Comparison of ENCODE assay signal across 8 cellular contexts in the genomic region with DNA sequence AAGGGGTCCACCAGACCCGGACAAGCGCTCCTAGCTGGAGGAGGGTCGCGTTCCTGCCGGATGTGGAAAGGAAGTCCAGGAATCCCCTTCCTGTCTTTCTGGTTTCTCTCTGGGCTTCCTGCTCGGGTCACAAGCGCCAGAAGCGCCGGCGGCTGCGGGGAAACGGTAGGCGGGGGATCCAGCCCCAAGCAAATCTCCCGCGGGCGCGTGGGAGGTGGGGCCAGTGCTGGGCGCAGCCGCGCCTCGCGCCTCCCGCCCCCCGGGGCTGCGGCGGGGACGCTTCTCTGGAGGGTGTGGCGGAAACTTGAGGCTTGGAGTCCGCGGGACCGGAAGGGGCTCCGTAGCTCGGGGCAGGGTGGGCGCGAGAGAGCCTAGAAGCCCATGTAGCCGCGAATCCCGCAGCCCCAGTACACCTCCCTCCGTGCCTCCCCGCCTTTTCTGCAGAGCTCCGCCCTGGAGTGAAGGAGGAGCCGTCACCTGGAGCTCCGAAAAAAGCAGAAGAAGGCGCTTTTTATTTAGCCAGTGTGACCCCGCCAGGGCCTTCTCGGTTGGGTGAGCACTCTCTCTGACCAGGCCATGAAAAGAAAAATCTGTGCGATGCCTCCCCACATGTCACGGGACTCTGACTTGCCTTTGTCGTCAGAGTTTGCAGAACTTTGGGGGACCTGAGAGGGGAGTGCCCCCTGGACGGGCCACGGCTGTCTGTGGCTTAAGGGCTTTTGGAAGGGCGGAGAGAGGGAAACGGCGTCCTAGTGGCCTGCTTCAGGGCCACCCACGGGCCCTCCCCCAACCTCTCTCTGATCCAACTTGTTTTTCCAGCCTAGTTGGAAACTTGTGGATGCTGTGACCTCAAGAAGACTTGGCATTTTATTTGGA. TPM values are rescaled to one million over a fixed set of nuclear protein-coding genes. Genes with fewer than 3 reads are reported as not detected.
DNase-seq lines count a peak whose midpoint lies in the region; ATAC-seq and TF ChIP-seq lines count a peak whose summit lies in the region.

No MANE protein-coding gene starts in this region.

- H3K4me1 ChIP-seq in gastroesophageal sphincter (peaks cover 0 to 37% (median 8%) of the 10 kb centered on the region in 3 donors), suprapubic skin (peaks cover 38% of the 10 kb centered on the region)

- peak; percentile 57 for ATAC-seq in GM21786 (IDR thresholded peaks at IDR 0.05; ENCODE audit: unreplicated experiment)
- ATAC-seq in gastroesophageal sphincter, result peak; percentile 94

- WGBS in gastroesophageal sphincter (ENCODE audit: low coverage in 1 of 2), 2 donors, result 0% methylated on average over 6 of the region's 55 CpGs
- 0% methylated on average over 23 of the region's 55 CpGs for WGBS in suprapubic skin

- DNase-seq in EH (ENCODE audit: low read depth) (peak; percentile 83), KG1 (lab: John Stamatoyannopoulos, UW) (peak; percentile 82), SIG-M5 (lab: John Stamatoyannopoulos, UW) (peak; percentile 58), nucleus accumbens (lab: John Stamatoyannopoulos, UW) (peak in 40 of 56 donors; percentile 10 to 80 (median 40)), suprapubic skin (ENCODE audit: low spot score in 2 of 2) (peak; percentile 81 to 88)
- peak; percentile 87 for DNase-seq in activated gamma-delta T cell treated with anti-CD3 and anti-CD28 coated beads, Interleukin-2, amount 50 U/mL, for 16 hours (ENCODE audit: low read depth)

- H3K36me3 ChIP-seq in gastroesophageal sphincter (no peaks in the 10 kb centered on the region), suprapubic skin (no peaks in the 10 kb centered on the region)

- TF ChIP-seq POLR2A in gastroesophageal sphincter (IDR thresholded peaks at IDR 0.05) (peak; percentile 52 to 58), suprapubic skin (IDR thresholded peaks at IDR 0.05) (peak in 1 of 2 donors; percentile 69)

- H3K4me3 ChIP-seq in gastroesophageal sphincter (peak overlapping the region; percentile 66 to 75), suprapubic skin (peak overlapping the region; percentile 65)

- no peaks in the 10 kb centered on the region for H3K9me3 ChIP-seq in gastroesophageal sphincter
- no peaks in the 10 kb centered on the region for H3K9me3 ChIP-seq in suprapubic skin

- peak overlapping the region; percentile 37 to 86 (median 84) for H3K27ac ChIP-seq in gastroesophageal sphincter
- H3K27ac ChIP-seq in suprapubic skin, result peak overlapping the region; percentile 93

- H3K27me3 ChIP-seq in gastroesophageal sphincter (no peaks in the 10 kb centered on the region), suprapubic skin (no peaks in the 10 kb centered on the region)

- TF ChIP-seq CTCF in gastroesophageal sphincter (IDR thresholded peaks at IDR 0.05) (peak in 1 of 4 experiments; percentile 27), suprapubic skin (IDR thresholded peaks at IDR 0.05) (no peak)

- no peak for TF ChIP-seq EP300 in gastroesophageal sphincter (IDR thresholded peaks at IDR 0.05)
- TF ChIP-seq EP300 in suprapubic skin (IDR thresholded peaks at IDR 0.05), result no peak

RNA-seq across cellular contexts. Expression of a gene that starts 21.4 kb away (rescaled TPM):
- total RNA-seq in gastroesophageal sphincter (10 to 100 TPM in 2 of 4 donors, 1 to 10 TPM in 2; 2.3 to 12.9 (median 7.4) TPM), suprapubic skin (10 to 100 TPM in 1 of 4 donors, 1 to 10 TPM in 3; 2.3 to 12.2 (median 5.0) TPM)

RNA-seq across cellular contexts. Expression of a gene that starts 40.3 kb away (rescaled TPM):
- total RNA-seq in gastroesophageal sphincter, result 1 to 10 TPM in 1 of 4 donors, under 1 TPM in 1, not detected in 2; 0.20 to 1.8 TPM
- not detected for total RNA-seq in suprapubic skin

Comparison
In these comparisons a context has a peak if more than half of its experiments do, and no peak if none do; other contexts are left out.
1. Peak in every context shown above with its lines: DNase-seq, ATAC-seq, H3K4me3 ChIP-seq and H3K27ac ChIP-seq.